In genomic region chr5:64691333-64691732, GRCh38 we compare ENCODE assay signal across 21 cellular contexts. TPM values are rescaled to one million over a fixed set of nuclear protein-coding genes. Genes with fewer than 3 reads are reported as not detected.
DNase-seq lines count a peak whose midpoint lies in the region; TF ChIP-seq lines count a peak whose summit lies in the region.
"Had no signal": no experiment of that assay in that cellular context is flagged by ENCODE, and none has a peak within 500 bp of the region (broad histone marks: within the 10 kb centered on the region; RNA-seq: fewer than 3 reads in every experiment).

No MANE protein-coding gene starts in this region.

- WGBS in iPS DF 6.9 (ENCODE audit: insufficient coverage, insufficient read length) = no CpG with 5 or more reads among the region's 3 CpGs

- H3K36me3 ChIP-seq in ES-I3 (ENCODE audit: insufficient read depth, low read length) = no peaks in the 10 kb centered on the region
- H3K36me3 ChIP-seq in WERI-Rb-1 = no peaks in the 10 kb centered on the region
- H3K36me3 ChIP-seq in iPS DF 6.9 (ENCODE audit: control insufficient read depth, insufficient read depth, low read length) = no peaks in the 10 kb centered on the region
- H3K36me3 ChIP-seq in neural progenitor cell = peaks cover 6% of the 10 kb centered on the region
- H3K36me3 ChIP-seq: ascending aorta, colonic mucosa, SJSA1, thyroid gland had no signal

- H3K4me1 Mint-ChIP-seq in neural progenitor cell = peaks cover 15% of the 10 kb centered on the region

- H3K9me3 Mint-ChIP-seq in neural progenitor cell = peaks cover 7% of the 10 kb centered on the region
- H3K9me3 Mint-ChIP-seq: activated CD4-positive, alpha-beta memory T cell treated with anti-CD3 and anti-CD28 coated beads, Interleukin-2, amount 10 ng/mL, durations not matched to agents 7 days and 5 days; natural killer cell had no signal

- peaks cover 9% of the 10 kb centered on the region for H3K4me1 ChIP-seq in ES-I3 (ENCODE audit: insufficient read depth, low read length)
- no peaks in the 10 kb centered on the region; the same call in 1 of the 2 replicates for H3K4me1 ChIP-seq in iPS DF 6.9 (ENCODE audit: control insufficient read depth, insufficient read depth, low read length)
- peaks cover 24% of the 10 kb centered on the region for H3K4me1 ChIP-seq in neural progenitor cell
- H3K4me1 ChIP-seq: ascending aorta, colonic mucosa had no signal

- no peaks in the 10 kb centered on the region for H4K20me1 ChIP-seq in neural progenitor cell (ENCODE audit: low read depth)

- H3K79me2 ChIP-seq in neural progenitor cell (ENCODE audit: low read depth) = no peaks in the 10 kb centered on the region

- peak overlapping the region; percentile 67; the same call in 1 of the 2 replicates for H3K9ac ChIP-seq in ES-I3 (ENCODE audit: low read depth, low read length)
- no peak overlapping the region for H3K9ac ChIP-seq in neural progenitor cell

- peak overlapping the region; percentile 97 for H3K4me2 ChIP-seq in neural progenitor cell

- H3K4me3 Mint-ChIP-seq in neural progenitor cell = peak overlapping the region; percentile 80
- H3K4me3 Mint-ChIP-seq: activated B cell treated with CpG ODN at 0.5 μM for 24 hours; activated CD4-positive, alpha-beta memory T cell treated with anti-CD3 and anti-CD28 coated beads, Interleukin-2, amount 10 ng/mL, durations not matched to agents 7 days and 5 days; activated naive CD4-positive, alpha-beta T cell treated with anti-CD3 and anti-CD28 coated beads for 36 hours; natural killer cell had no signal

- no peaks in the 10 kb centered on the region for H3K9me3 ChIP-seq in ES-I3 (ENCODE audit: control insufficient read depth, insufficient read depth, low read length)
- H3K9me3 ChIP-seq in WERI-Rb-1 (ENCODE audit: severe bottlenecking) = no peaks in the 10 kb centered on the region
- H3K9me3 ChIP-seq in iPS DF 6.9 (ENCODE audit: control insufficient read depth, insufficient read depth, low read length) = no peaks in the 10 kb centered on the region
- peaks cover 7% of the 10 kb centered on the region for H3K9me3 ChIP-seq in neural progenitor cell (ENCODE audit: low read depth)
- H3K9me3 ChIP-seq: colonic mucosa, SJSA1, thyroid gland had no signal

- peaks cover 14% of the 10 kb centered on the region for H3K27me3 Mint-ChIP-seq in neural progenitor cell (ENCODE audit: insufficient read depth, low read depth)

- H3F3A ChIP-seq in neural progenitor cell (ENCODE audit: low read depth) = peaks cover 23% of the 10 kb centered on the region

- H3K27ac ChIP-seq in WERI-Rb-1 (no peak overlapping the region), iPS DF 6.9 (ENCODE audit: low read length) (no peak overlapping the region), neural progenitor cell (no peak overlapping the region)
- H3K27ac ChIP-seq: ascending aorta, colonic mucosa, SJSA1, thyroid gland had no signal

- DNase-seq in WERI-Rb-1 = no peak
- no peak for DNase-seq in iPS DF 6.9 (ENCODE audit: low read depth, low spot score)
- peak; percentile 47 for DNase-seq in neural progenitor cell (ENCODE audit: low spot score)
- DNase-seq in activated effector memory CD4-positive, alpha-beta T cell treated with anti-CD3 and anti-CD28 coated beads, Interleukin-2, amount 50 U/mL, for 16 hours = no peak
- DNase-seq in ureter (ENCODE audit: low spot score) = no peak
- no peak for DNase-seq in GM20000 (ENCODE audit: low spot score)
- DNase-seq in hypothalamus (lab: John Stamatoyannopoulos, UW) = no peak
- DNase-seq: activated B cell treated with CpG ODN at 0.5 μM for 24 hours; activated CD4-positive, alpha-beta memory T cell treated with anti-CD3 and anti-CD28 coated beads, Interleukin-2, amount 10 ng/mL, durations not matched to agents 7 days and 5 days; activated naive CD4-positive, alpha-beta T cell treated with anti-CD3 and anti-CD28 coated beads for 36 hours; activated T-cell treated with anti-CD3 and anti-CD28 coated beads, Interleukin-2, amount 50 U/mL, for 1 hour; CD8-positive, alpha-beta memory T cell; colonic mucosa; MV-4-11; natural killer cell; thyroid gland had no signal

- H3K36me3 Mint-ChIP-seq in neural progenitor cell = no peaks in the 10 kb centered on the region
- H3K36me3 Mint-ChIP-seq: CD8-positive, alpha-beta memory T cell; natural killer cell had no signal

- H2AFZ ChIP-seq in neural progenitor cell (replicated peaks) = peak overlapping the region; percentile 95

- H3K27me3 ChIP-seq in WERI-Rb-1 (ENCODE audit: insufficient read depth, low read depth, severe bottlenecking) (no peaks in the 10 kb centered on the region), iPS DF 6.9 (ENCODE audit: control insufficient read depth, insufficient read depth, low read length) (no peaks in the 10 kb centered on the region; the same call in 1 of the 2 replicates), neural progenitor cell (peaks cover 31% of the 10 kb centered on the region)
- H3K27me3 ChIP-seq: ascending aorta had no signal

- TF ChIP-seq CTCF in WERI-Rb-1 (IDR thresholded peaks at IDR 0.05; ENCODE audit: low read depth, low read length) = no peak
- TF ChIP-seq CTCF in neural progenitor cell (IDR thresholded peaks at IDR 0.05) = no peak
- TF ChIP-seq CTCF in GM20000 (IDR thresholded peaks at IDR 0.05; ENCODE audit: extremely low read depth, missing control alignments) = no peak

- peak overlapping the region; percentile 55 for H3K4me3 ChIP-seq in WERI-Rb-1 (ENCODE audit: low read depth, low read length)
- H3K4me3 ChIP-seq in iPS DF 6.9 (ENCODE audit: low read length) = peak overlapping the region; percentile 54; the same call in 1 of the 2 replicates
- peak overlapping the region; percentile 68 for H3K4me3 ChIP-seq in neural progenitor cell
- H3K4me3 ChIP-seq: colonic mucosa, K562, SJSA1, thyroid gland had no signal

- H3K27ac Mint-ChIP-seq in neural progenitor cell = no peak overlapping the region
- H3K27ac Mint-ChIP-seq: activated B cell treated with CpG ODN at 0.5 μM for 24 hours; activated CD4-positive, alpha-beta memory T cell treated with anti-CD3 and anti-CD28 coated beads, Interleukin-2, amount 10 ng/mL, durations not matched to agents 7 days and 5 days; activated naive CD4-positive, alpha-beta T cell treated with anti-CD3 and anti-CD28 coated beads for 36 hours; CD8-positive, alpha-beta memory T cell; natural killer cell had no signal

RNA-seq across cellular contexts. Expression of gene SHISAL2B, which starts 1.0 kb away (rescaled TPM):
- total RNA-seq in neural progenitor cell (ENCODE audit: low replicate concordance) (10.4 and 17.8 TPM in 2 replicates), ureter (not detected)
- total RNA-seq: activated B cell treated with CpG ODN at 0.5 μM for 24 hours; activated CD4-positive, alpha-beta memory T cell treated with anti-CD3 and anti-CD28 coated beads, Interleukin-2, amount 10 ng/mL, durations not matched to agents 7 days and 5 days; activated naive CD4-positive, alpha-beta T cell treated with anti-CD3 and anti-CD28 coated beads for 36 hours; ascending aorta; CD8-positive, alpha-beta memory T cell; colonic mucosa; K562; lung microvascular endothelial cell; natural killer cell; SJSA1; thyroid gland had no signal
